ENCODE assay signal across 19 cellular contexts in genomic region chr7:32428546-32428945, GRCh38.
DNase-seq lines count a peak whose midpoint lies in the region; ATAC-seq and TF ChIP-seq lines count a peak whose summit lies in the region.
"Had no signal": no experiment of that assay in that cellular context is flagged by ENCODE, and none has a peak within 500 bp of the region (broad histone marks: within the 10 kb centered on the region; RNA-seq: fewer than 3 reads in every experiment).

No MANE protein-coding gene starts in this region.

- H3K9me3 ChIP-seq in cardiac muscle cell (ENCODE audit: low read depth), result no peaks in the 10 kb centered on the region
- peaks cover 0 to 14% (median 0%) of the 10 kb centered on the region in 11 donors for H3K9me3 ChIP-seq in heart right ventricle
- H3K9me3 ChIP-seq in stomach, result peaks cover 0 to 29% (median 21%) of the 10 kb centered on the region in 4 donors
- H3K9me3 ChIP-seq: Caco-2 had no signal

- H3K36me3 Mint-ChIP-seq in brain, result no peaks in the 10 kb centered on the region

- intact Hi-C loops in heart right ventricle (cut with DNase I) (no loop called here), stomach (cut with DNase I; ENCODE audit: low total_unique reads) (no loop called here)

- WGBS in heart right ventricle, 2 donors, result 6 to 7% methylated on average over 13 of the region's 13 CpGs
- WGBS in stomach, 5 donors, result 11 to 16% (median 13%) methylated on average over 13 of the region's 13 CpGs

- peak in 1 of 2 donors; percentile 14 for DNase-seq in cardiac muscle cell (ENCODE audit: low read depth in 1 of 2, low spot score in 1 of 2)
- no peak for DNase-seq in heart right ventricle
- DNase-seq in iPS-NIHi7 (ENCODE audit: extremely low spot score), result peak; percentile 48
- DNase-seq in stimulated activated CD4-positive, alpha-beta T cell treated with anti-CD3 and anti-CD28 coated beads, Interleukin-2, amount 100 ng/mL, for 24 hours, result no peak
- no peak for DNase-seq in stomach
- no peak for DNase-seq in NCI-H82 treated with DMSO at 0.1 percent for 48 hours (lab: John Stamatoyannopoulos, UW; ENCODE audit: unreplicated experiment)
- DNase-seq in activated CD8-positive, alpha-beta memory T cell treated with anti-CD3 and anti-CD28 coated beads, Interleukin-2, amount 50 U/mL, for 4 hours, result no peak
- DNase-seq: activated naive CD4-positive, alpha-beta T cell treated with Interleukin-2 at 50 U/mL for 16 hours; activated T-cell treated with anti-CD3 and anti-CD28 coated beads, Interleukin-2, amount 50 U/mL, for 48 hours; Caco-2; cortex of kidney; EL; NCI-H1417; NCI-H2171 treated with DMSO at 0.1 percent for 48 hours; Right ventricle myocardium superior; stimulated activated CD4-positive, alpha-beta T cell treated with anti-CD3 and anti-CD28 coated beads, Interleukin-4, amount 100 ng/mL, for 1 hour; stimulated activated naive CD8-positive, alpha-beta T cell treated with anti-CD3 and anti-CD28 coated beads, Interleukin-15, Interleukin-2, amounts not matched to agents 100 U/mL and 50 U/mL, for 24 hours had no signal

- no peak overlapping the region for H3K27ac Mint-ChIP-seq in brain

- H3K27ac ChIP-seq in cardiac muscle cell (no peak overlapping the region), heart right ventricle (no peak overlapping the region), stomach (no peak overlapping the region)
- H3K27ac ChIP-seq: tibial nerve had no signal

- H3K36me3 ChIP-seq in cardiac muscle cell, result no peaks in the 10 kb centered on the region
- no peaks in the 10 kb centered on the region for H3K36me3 ChIP-seq in heart right ventricle
- no peaks in the 10 kb centered on the region for H3K36me3 ChIP-seq in stomach
- H3K36me3 ChIP-seq: tibial nerve had no signal

- peak overlapping the region; percentile 5 for H3K4me3 ChIP-seq in cardiac muscle cell
- no peak overlapping the region for H3K4me3 ChIP-seq in heart right ventricle
- H3K4me3 ChIP-seq in stomach, result no peak overlapping the region
- H3K4me3 ChIP-seq: tibial nerve had no signal

- H3K27me3 Mint-ChIP-seq in brain, result peaks cover 89% of the 10 kb centered on the region

- no peak for TF ChIP-seq POLR2A in stomach (IDR thresholded peaks at IDR 0.05)

- H3K9me3 Mint-ChIP-seq in brain, result peaks cover 3 to 21% (median 15%) of the 10 kb centered on the region in 5 experiments

- peaks cover 11% of the 10 kb centered on the region for H3K4me1 Mint-ChIP-seq in brain

- H3K4me3 Mint-ChIP-seq in brain, result peak overlapping the region; percentile 72 to 84 (median 80)

- TF ChIP-seq CTCF in cardiac muscle cell (IDR thresholded peaks at IDR 0.05; ENCODE audit: low read depth, low read length) (no peak), heart right ventricle (IDR thresholded peaks at IDR 0.05) (no peak), brain (conservative IDR thresholded peaks at IDR 0.05) (no peak), stomach (IDR thresholded peaks at IDR 0.05) (no peak)

- no peak for TF ChIP-seq EP300 in stomach (IDR thresholded peaks at IDR 0.05)

- H3K4me1 ChIP-seq in cardiac muscle cell (ENCODE audit: low read depth) (no peaks in the 10 kb centered on the region), heart right ventricle (peaks cover 0 to 6% (median 4%) of the 10 kb centered on the region in 9 donors), stomach (peaks cover 0 to 8% (median 4%) of the 10 kb centered on the region in 4 donors)
- H3K4me1 ChIP-seq: Caco-2 had no signal

- no peak for ATAC-seq in heart right ventricle
- ATAC-seq: stimulated activated naive CD8-positive, alpha-beta T cell treated with anti-CD3 and anti-CD28 coated beads, Interleukin-15, Interleukin-2, amounts not matched to agents 100 U/mL and 50 U/mL, for 24 hours had no signal

- H3K27me3 ChIP-seq in cardiac muscle cell (peaks cover 36% of the 10 kb centered on the region), heart right ventricle (peaks cover 10 to 79% (median 65%) of the 10 kb centered on the region in 7 donors), stomach (peaks cover 12 to 60% (median 30%) of the 10 kb centered on the region in 3 donors)
